1 cellular context compared by ENCODE assay signal in the genomic region with DNA sequence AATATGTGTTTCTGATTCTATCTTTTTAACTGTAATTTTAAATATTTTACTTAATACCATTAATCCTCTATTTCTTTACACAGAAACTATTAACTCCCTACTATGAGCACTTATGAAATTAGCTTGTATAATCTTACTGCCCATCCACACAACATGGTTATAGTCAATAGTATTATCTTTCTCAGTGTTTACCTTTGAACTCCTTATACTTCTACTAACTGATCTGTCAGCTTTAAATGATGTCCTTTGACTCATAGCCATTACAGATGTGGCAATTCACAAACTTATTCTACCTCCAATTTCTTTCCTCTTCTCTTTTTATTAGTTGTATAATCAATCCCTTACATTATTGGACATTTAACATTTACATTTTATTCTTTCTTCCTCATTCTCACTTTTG.
TF ChIP-seq lines count a peak whose summit lies in the region.

No MANE protein-coding gene starts in this region.

TF ChIP-seq in HepG2, 621 proteins besides CTCF, POLR2A, EP300 and RAD21 (continued from another document and continues in another):
- TF ChIP-seq ARNT (IDR thresholded peaks at IDR 0.05) (no peak), ZNF205 (CRISPR knock-in tag; IDR thresholded peaks at IDR 0.05) (no peak), BCL6 (CRISPR knock-in tag; IDR thresholded peaks at IDR 0.05) (0 out of 2 replicates have a peak, but pooled peaks have one; percentile 21), KLF12 (CRISPR knock-in tag; IDR thresholded peaks at IDR 0.05; ENCODE audit: borderline replicate concordance) (no peak), KDM5A (IDR thresholded peaks at IDR 0.05; ENCODE audit: borderline replicate concordance, low read length) (peak; percentile 27; the same call in 1 of the 2 replicates), TEF (CRISPR knock-in tag; IDR thresholded peaks at IDR 0.05) (0 out of 2 replicates have a peak, but pooled peaks have one; percentile 52), ZNF772 (CRISPR knock-in tag; IDR thresholded peaks at IDR 0.05) (no peak), GATAD2A (CRISPR knock-in tag; IDR thresholded peaks at IDR 0.05) (peak; percentile 46), ZNF546 (CRISPR knock-in tag; conservative IDR thresholded peaks at IDR 0.05) (no peak), THRA (CRISPR knock-in tag; IDR thresholded peaks at IDR 0.05; ENCODE audit: borderline replicate concordance) (no peak), TIGD3 (CRISPR knock-in tag; IDR thresholded peaks at IDR 0.05; ENCODE audit: borderline replicate concordance) (no peak), NCOR1 (IDR thresholded peaks at IDR 0.05; ENCODE audit: borderline replicate concordance, low read length) (peak; percentile 37; the same call in 1 of the 2 replicates), ZBTB2 (CRISPR knock-in tag; IDR thresholded peaks at IDR 0.05; ENCODE audit: low read depth) (no peak), MTF1 (CRISPR knock-in tag; IDR thresholded peaks at IDR 0.05) (no peak), MXD1 (CRISPR knock-in tag; IDR thresholded peaks at IDR 0.05) (no peak), CSRNP1 (CRISPR knock-in tag; IDR thresholded peaks at IDR 0.05) (no peak), SKIL (CRISPR knock-in tag; IDR thresholded peaks at IDR 0.05; ENCODE audit: borderline replicate concordance) (no peak), ZNF749 (CRISPR knock-in tag; IDR thresholded peaks at IDR 0.05; ENCODE audit: borderline replicate concordance) (no peak), SNAI1 (CRISPR knock-in tag; IDR thresholded peaks at IDR 0.05; ENCODE audit: borderline replicate concordance) (no peak), PTBP1 (IDR thresholded peaks at IDR 0.05; ENCODE audit: low read depth, low read length, poor library complexity, severe bottlenecking) (no peak), ZBED4 (CRISPR knock-in tag; IDR thresholded peaks at IDR 0.05; ENCODE audit: borderline replicate concordance) (no peak), HNRNPUL1 (IDR thresholded peaks at IDR 0.05; ENCODE audit: low read depth, low read length) (no peak; the same call in 1 of the 2 replicates), TARDBP (CRISPR knock-in tag; IDR thresholded peaks at IDR 0.05) (0 out of 2 replicates have a peak, but pooled peaks have one; percentile 19), ZNF256 (CRISPR knock-in tag; conservative IDR thresholded peaks at IDR 0.05) (no peak), ADNP (CRISPR knock-in tag; IDR thresholded peaks at IDR 0.05) (no peak), SOX5 (CRISPR knock-in tag; IDR thresholded peaks at IDR 0.05; ENCODE audit: borderline replicate concordance) (0 out of 2 replicates have a peak, but pooled peaks have one; percentile 17), HOXA5 (CRISPR knock-in tag; IDR thresholded peaks at IDR 0.05) (no peak), ZNF143 (CRISPR knock-in tag; IDR thresholded peaks at IDR 0.05) (no peak), ZNF788 (CRISPR knock-in tag; IDR thresholded peaks at IDR 0.05; ENCODE audit: borderline replicate concordance) (no peak), FOXP1 (IDR thresholded peaks at IDR 0.05) (no peak), FOXP1 (CRISPR knock-in tag; IDR thresholded peaks at IDR 0.05) (peak; percentile 64), CBX5 (CRISPR knock-in tag; IDR thresholded peaks at IDR 0.05; ENCODE audit: borderline replicate concordance) (no peak), ZMYM2 (CRISPR knock-in tag; IDR thresholded peaks at IDR 0.05) (no peak), PRDM10 (CRISPR knock-in tag; IDR thresholded peaks at IDR 0.05; ENCODE audit: low read depth) (no peak), SRSF1 (optimal IDR thresholded peaks at IDR 0.05; ENCODE audit: low read depth, low read length) (no peak), SOX13 (IDR thresholded peaks at IDR 0.05) (no peak), SOX13 (CRISPR knock-in tag; conservative IDR thresholded peaks at IDR 0.05 in 1 of 2, IDR thresholded peaks at IDR 0.05 in 1 of 2) (peak in 1 of 2 experiments; percentile 44; a peak in 1 of 4 replicates)
- TF ChIP-seq, protein P1, sequence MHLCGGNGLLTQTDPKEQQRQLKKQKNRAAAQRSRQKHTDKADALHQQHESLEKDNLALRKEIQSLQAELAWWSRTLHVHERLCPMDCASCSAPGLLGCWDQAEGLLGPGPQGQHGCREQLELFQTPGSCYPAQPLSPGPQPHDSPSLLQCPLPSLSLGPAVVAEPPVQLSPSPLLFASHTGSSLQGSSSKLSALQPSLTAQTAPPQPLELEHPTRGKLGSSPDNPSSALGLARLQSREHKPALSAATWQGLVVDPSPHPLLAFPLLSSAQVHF (CRISPR knock-in tag; IDR thresholded peaks at IDR 0.05) = no peak
- TF ChIP-seq, protein P2, sequence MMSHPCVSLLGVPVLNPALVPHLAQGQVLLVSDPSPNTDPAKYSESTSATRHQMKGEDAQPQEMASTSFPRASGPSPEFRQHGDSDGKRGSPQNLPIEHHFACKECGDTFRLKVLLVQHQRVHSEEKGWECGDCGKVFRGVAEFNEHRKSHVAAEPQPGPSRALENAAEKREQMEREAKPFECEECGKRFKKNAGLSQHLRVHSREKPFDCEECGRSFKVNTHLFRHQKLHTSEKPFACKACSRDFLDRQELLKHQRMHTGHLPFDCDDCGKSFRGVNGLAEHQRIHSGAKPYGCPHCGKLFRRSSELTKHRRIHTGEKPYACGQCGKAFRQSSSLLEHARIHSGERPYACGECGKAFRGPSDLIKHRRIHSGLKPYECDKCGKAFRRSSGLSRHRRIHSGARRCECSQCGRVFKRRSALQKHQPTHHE (CRISPR knock-in tag; IDR thresholded peaks at IDR 0.05; ENCODE audit: borderline replicate concordance) = no peak
